Comparison of ENCODE assay signal across 8 cellular contexts in genomic region chr6:138765896-138766487, GRCh38. TPM values are rescaled to one million over a fixed set of nuclear protein-coding genes. Genes with fewer than 3 reads are reported as not detected.
DNase-seq lines count a peak whose midpoint lies in the region; ATAC-seq, FAIRE-seq and TF ChIP-seq lines count a peak whose summit lies in the region.

No MANE protein-coding gene starts in this region.

- no peak for TF ChIP-seq POLR2A in HCT116 (IDR thresholded peaks at IDR 0.05; ENCODE audit: borderline replicate concordance, extremely low read depth, insufficient read depth, insufficient read length)

- WGBS in pancreas, 2 donors = 94 to 95% methylated on average over 3 of the region's 3 CpGs

- FAIRE-seq in pancreas (lab: Jason Lieb, UNC) = peak; percentile 95

- H3K36me3 ChIP-seq in BE2C (no peaks in the 10 kb centered on the region), HCT116 (ENCODE audit: control insufficient read depth in 1 of 2, insufficient read depth in 2 of 2, low read length in 2 of 2) (no peaks in the 10 kb centered on the region), PC-3 (ENCODE audit: low read depth, low read length) (no peaks in the 10 kb centered on the region), pancreas (no peaks in the 10 kb centered on the region)

- TF ChIP-seq CTCF in BE2C (IDR thresholded peaks at IDR 0.05; ENCODE audit: low read depth, low read length) = peak; percentile 44
- TF ChIP-seq CTCF in HCT116 (IDR thresholded peaks at IDR 0.05 in 2 of 3, conservative IDR thresholded peaks at IDR 0.05 in 1 of 3; ENCODE audit: borderline replicate concordance in 1 of 3, insufficient read depth in 1 of 3, low read depth in 2 of 3, low read length in 2 of 3) = peak; percentile 49 to 84 (median 76)
- peak; percentile 76 for TF ChIP-seq CTCF in PC-3 (conservative IDR thresholded peaks at IDR 0.05; ENCODE audit: low read depth, low read length)
- peak; percentile 63 for TF ChIP-seq CTCF in epithelial cell of proximal tubule (conservative IDR thresholded peaks at IDR 0.05; ENCODE audit: low read depth, low read length)
- TF ChIP-seq CTCF in pancreas (IDR thresholded peaks at IDR 0.05) = peak; percentile 18 to 57 (median 48)

- peak; percentile 87 for TF ChIP-seq RAD21 in HCT116 (IDR thresholded peaks at IDR 0.05; ENCODE audit: low read depth)

- H3K9me2 ChIP-seq in HCT116 (ENCODE audit: insufficient read depth) (no peaks in the 10 kb centered on the region), PC-3 (replicated peaks; ENCODE audit: low read length) (no peaks in the 10 kb centered on the region)

- RAD21 ChIA-PET in HCT116 (lab: Charles Lee; ENCODE audit: low non-redundant PET in 1 of 2, low total read pairs in 2 of 2, uncharacterized antibody in 2 of 2, unreplicated experiment in 2 of 2) = interaction anchor here in 1 of 2 experiments (0.7 kb wide), 1 partner anchor 205 kb away, joined by 3 read pairs; no protein-coding TSS in a partner anchor

- H4K20me1 ChIP-seq in HCT116 (ENCODE audit: insufficient read depth) (no peaks in the 10 kb centered on the region), PC-3 (ENCODE audit: low read length) (no peaks in the 10 kb centered on the region)

- ATAC-seq in HCT116 (peak; percentile 63; the same call in 1 of the 2 replicates), PC-3 (no peak), pancreas (peak in 3 of 4 donors; percentile 54 to 81 (median 72)), GM21723 (IDR thresholded peaks at IDR 0.05; ENCODE audit: unreplicated experiment) (no peak)

- BruUV-seq in HCT116 (replicated peaks; lab: Mats Ljungman, UMichigan) = no TSS peak
- no TSS peak for BruUV-seq in PC-3 (replicated peaks; lab: Mats Ljungman, UMichigan)

- POLR2A ChIA-PET in HCT116 (lab: Charles Lee) (no interaction called here), PC-3 (lab: Charles Lee; ENCODE audit: unreplicated experiment) (no interaction called here)

- no peaks in the 10 kb centered on the region for H3F3A ChIP-seq in PC-3 (ENCODE audit: low read length, unreplicated experiment)

- H3K79me2 ChIP-seq in HCT116 (ENCODE audit: insufficient read depth, low read length) (no peaks in the 10 kb centered on the region), PC-3 (ENCODE audit: low read length) (no peaks in the 10 kb centered on the region)

- CTCF ChIA-PET in HCT116 (lab: Charles Lee) (interaction anchor here (1.0 to 2.6 kb wide), 5 partner anchors 74 to 650 kb away, joined by 3 to 13 read pairs (median 4); no protein-coding TSS in a partner anchor), PC-3 (lab: Charles Lee) (interaction anchor here (0.6 to 0.7 kb wide), 2 partner anchors 13 to 31 kb away, joined by 3 read pairs; no protein-coding TSS in a partner anchor)

- H3K27ac ChIP-seq in HCT116 (ENCODE audit: low read depth, low read length) (no peak overlapping the region), PC-3 (ENCODE audit: low read length) (no peak overlapping the region), pancreas (no peak overlapping the region)

- H3K9me3 ChIP-seq in BE2C = no peaks in the 10 kb centered on the region
- H3K9me3 ChIP-seq in HCT116 (ENCODE audit: control insufficient read depth in 1 of 2, insufficient read depth in 1 of 2, low read depth in 1 of 2, low read length in 2 of 2) = no peaks in the 10 kb centered on the region
- H3K9me3 ChIP-seq in PC-3 (ENCODE audit: low read length) = no peaks in the 10 kb centered on the region
- no peaks in the 10 kb centered on the region for H3K9me3 ChIP-seq in pancreas

- H3K4me1 ChIP-seq in BE2C (no peaks in the 10 kb centered on the region), HCT116 (ENCODE audit: control insufficient read depth in 1 of 2, insufficient read depth in 2 of 2, low read length in 2 of 2) (no peaks in the 10 kb centered on the region), PC-3 (ENCODE audit: insufficient read depth, low read length) (no peaks in the 10 kb centered on the region), pancreas (no peaks in the 10 kb centered on the region)

- no peak overlapping the region for H3K4me3 ChIP-seq in BE2C (ENCODE audit: low read depth, low read length)
- no peak overlapping the region for H3K4me3 ChIP-seq in HCT116 (replicated peaks in 1 of 2; ENCODE audit: low read depth in 1 of 2, low read length in 2 of 2)
- no peak overlapping the region for H3K4me3 ChIP-seq in PC-3 (ENCODE audit: low read length)
- H3K4me3 ChIP-seq in epithelial cell of proximal tubule (ENCODE audit: low read depth, low read length) = no peak overlapping the region
- no peak overlapping the region for H3K4me3 ChIP-seq in pancreas

- H3K9ac ChIP-seq in HCT116 (ENCODE audit: low read length) = no peak overlapping the region
- H3K9ac ChIP-seq in PC-3 (ENCODE audit: low read length) = no peak overlapping the region

- DNase-seq in BE2C (no peak), HCT116 (ENCODE audit: low read depth, low spot score) (peak; percentile 29), PC-3 (peak; percentile 66), epithelial cell of proximal tubule (ENCODE audit: low read depth) (no peak), pancreas (no peak), occipital lobe (lab: John Stamatoyannopoulos, UW) (no peak), cortex of kidney (lab: John Stamatoyannopoulos, UW) (no peak)

- intact Hi-C loops in HCT116 (cut with micrococcal nuclease) = loop anchor here (1.0 to 2.0 kb wide), 4 partner anchors 73 to 649 kb away; no protein-coding TSS in a partner anchor
- intact Hi-C loops in PC-3 (cut with micrococcal nuclease) = loop anchor here (1.0 to 5.0 kb wide), 4 partner anchors 74 to 649 kb away; no protein-coding TSS in a partner anchor
- intact Hi-C loops in pancreas (cut with DNase I) = loop anchor here in 2 of 3 donors (5.0 to 10.0 kb wide), 3 partner anchors 71 to 351 kb away; no protein-coding TSS in a partner anchor

- H3K27me3 ChIP-seq in BE2C (no peaks in the 10 kb centered on the region), HCT116 (ENCODE audit: insufficient read depth, low read length) (no peaks in the 10 kb centered on the region), PC-3 (ENCODE audit: low read length) (no peaks in the 10 kb centered on the region), pancreas (no peaks in the 10 kb centered on the region)

- no peak overlapping the region for H2AFZ ChIP-seq in HCT116 (ENCODE audit: low read depth, low read length, poor library complexity, severe bottlenecking)
- no peak overlapping the region for H2AFZ ChIP-seq in PC-3 (ENCODE audit: low read length)

- H3K4me2 ChIP-seq in HCT116 (ENCODE audit: low read length) (no peak overlapping the region), PC-3 (ENCODE audit: low read length) (no peak overlapping the region)

TF ChIP-seq in HCT116, 20 proteins besides CTCF, POLR2A, EP300 and RAD21 (continues in another document):
- TF ChIP-seq ZBTB33 (IDR thresholded peaks at IDR 0.05; ENCODE audit: extremely low read depth, insufficient replicate concordance, low read length) (no peak), YY1 (IDR thresholded peaks at IDR 0.05; ENCODE audit: extremely low read depth, insufficient replicate concordance, low read depth, low read length) (no peak), ZNF274 (IDR thresholded peaks at IDR 0.05; ENCODE audit: low read depth, low read length) (no peak), FOSL1 (IDR thresholded peaks at IDR 0.05; ENCODE audit: low read depth) (no peak), TCF7L2 (IDR thresholded peaks at IDR 0.05; ENCODE audit: borderline replicate concordance, extremely low read depth, insufficient read depth, insufficient read length) (no peak), EZH2phosphoT487 (IDR thresholded peaks at IDR 0.05; ENCODE audit: borderline replicate concordance) (no peak)

RNA-seq across cellular contexts. Expression of gene CCDC28A, which starts 7.6 kb away (rescaled TPM):
- polyA plus RNA-seq in BE2C (2012; ENCODE audit: insufficient read depth, insufficient read length, low read depth) = 3.7 TPM
- total RNA-seq in HCT116 (2021; ENCODE audit: unreplicated experiment) (12.0 TPM), PC-3 (2014; rRNA removed) (5.8 and 8.5 TPM in 2 replicates), epithelial cell of proximal tubule (8.9 and 10.8 TPM in 2 replicates), pancreas (10 to 100 TPM; 11.3 to 18.5 (median 12.7) TPM), occipital lobe (10.3 TPM)
- 7.7 and 12.7 TPM in 2 replicates for polyA plus RNA-seq in HCT116 (2012)
- polyA plus RNA-seq in pancreas = 10 to 100 TPM; 12.4 to 21.3 TPM

RNA-seq across cellular contexts. Expression of gene ECT2L, which starts 29.9 kb away (rescaled TPM):
- not detected for polyA plus RNA-seq in BE2C (2012; ENCODE audit: insufficient read depth, insufficient read length, low read depth)
- not detected for total RNA-seq in HCT116 (2021; ENCODE audit: unreplicated experiment)
- polyA plus RNA-seq in HCT116 (2012) = 0.02 and 0.10 TPM in 2 replicates
- not detected in 2 replicates for total RNA-seq in PC-3 (2014; rRNA removed)
- total RNA-seq in epithelial cell of proximal tubule = not detected in 2 replicates
- under 1 TPM in 2 of 6 donors, not detected in 4; 0.03 TPM for total RNA-seq in pancreas
- polyA plus RNA-seq in pancreas = under 1 TPM in 1 of 2 donors, not detected in 1; 0.05 TPM
- 0.31 TPM for total RNA-seq in occipital lobe

Comparison
In these comparisons a context has a peak if more than half of its experiments do, and no peak if none do; other contexts are left out.
1. DNase-seq: peak in HCT116 (single experiment) and PC-3 (single experiment); none in BE2C (single experiment), epithelial cell of proximal tubule (single experiment), pancreas (0 of 6), occipital lobe (single experiment) and cortex of kidney (single experiment).
2. ATAC-seq: peak in HCT116 (single experiment) and pancreas (3 of 4); none in PC-3 (single experiment) and GM21723 (single experiment).
3. Peak in every context shown above with its lines, with median percentiles within 50 percentile points of each other: CTCF ChIP-seq.